Comparison of ENCODE assay signal across 20 cellular contexts in the genomic region with DNA sequence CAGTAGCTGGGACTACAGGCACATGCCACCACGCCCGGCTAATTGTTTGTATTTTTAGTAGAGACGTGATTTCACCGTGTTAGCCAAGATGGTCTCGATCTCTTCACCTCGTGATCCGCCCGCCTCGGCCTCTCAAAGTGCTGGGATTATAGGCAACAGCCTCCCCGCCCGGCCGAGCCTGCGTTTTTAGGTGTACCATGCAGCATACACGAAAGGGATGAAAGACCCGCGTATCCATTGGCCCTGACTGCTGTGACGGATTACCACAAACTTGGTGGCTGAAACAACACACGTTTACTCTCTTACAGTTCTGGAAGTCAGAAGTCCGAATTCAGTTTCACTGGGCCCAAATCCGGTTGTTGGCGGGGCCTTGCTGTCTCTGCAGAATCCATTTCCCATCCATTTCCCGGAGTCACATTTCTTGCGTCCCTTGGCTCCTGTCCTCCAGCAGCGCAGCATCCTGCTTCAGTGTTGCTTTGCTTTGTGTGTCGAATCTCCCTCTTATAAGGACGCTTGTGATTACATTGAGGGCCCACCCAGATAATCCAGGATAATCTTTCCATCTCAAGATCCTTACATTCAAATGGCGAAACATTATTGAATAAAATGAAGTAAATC. TPM values are rescaled to one million over a fixed set of nuclear protein-coding genes. Genes with fewer than 3 reads are reported as not detected.
A peak's percentile ranks its signal among the peaks of the same experiment; 100 is the strongest.
DNase-seq lines count a peak whose midpoint lies in the region; ATAC-seq, FAIRE-seq and TF ChIP-seq lines count a peak whose summit lies in the region.
"Had no signal": no experiment of that assay in that cellular context is flagged by ENCODE, and none has a peak within 500 bp of the region (broad histone marks: within the 10 kb centered on the region; RNA-seq: fewer than 3 reads in every experiment).

No MANE protein-coding gene starts in this region.

- H3K4me1 ChIP-seq in GM23338 (ENCODE audit: insufficient read depth) (no peaks in the 10 kb centered on the region), kidney (ENCODE audit: control insufficient read depth in 1 of 2, insufficient read depth in 1 of 2, low read depth in 1 of 2, low read length in 2 of 2) (peaks cover 0 to 3% of the 10 kb centered on the region in 2 donors)
- H3K4me1 ChIP-seq: A549 had no signal

- intact Hi-C loops in kidney (cut with DNase I) (no loop called here), sciatic nerve (cut with DNase I) (loop anchor here (5.0 kb wide), 1 partner anchor 82 kb away; no protein-coding TSS in a partner anchor)

- no peak overlapping the region for H3K27ac Mint-ChIP-seq in GM23338
- H3K27ac Mint-ChIP-seq: CD14-positive monocyte; CD8-positive, alpha-beta T cell; H9 had no signal

- H3K4me1 Mint-ChIP-seq in GM23338 = peaks cover 4% of the 10 kb centered on the region; the same call in 1 of the 3 replicates

- no peaks in the 10 kb centered on the region for H3K9me2 ChIP-seq in GM23338 (ENCODE audit: insufficient read depth)

- no peak overlapping the region for H3K4me2 ChIP-seq in GM23338
- H3K4me2 ChIP-seq: A549 had no signal

- H4K20me1 ChIP-seq in GM23338 (replicated peaks; ENCODE audit: insufficient read depth) = no peaks in the 10 kb centered on the region

- H3K9me3 Mint-ChIP-seq in GM23338 = peaks cover 9% of the 10 kb centered on the region; the same call in 2 of the 3 replicates
- H3K9me3 Mint-ChIP-seq: CD14-positive monocyte; CD8-positive, alpha-beta T cell had no signal

- peaks cover 19% of the 10 kb centered on the region for H3K27me3 ChIP-seq in GM23338 (ENCODE audit: insufficient read depth)

- ATAC-seq in GM23338 (no peak), sciatic nerve (no peak), HG03175 (IDR thresholded peaks at IDR 0.05; ENCODE audit: unreplicated experiment) (no peak)
- ATAC-seq: A549; CD8-positive, alpha-beta T cell; HepG2 had no signal

- no peak overlapping the region for H3K9ac ChIP-seq in kidney (ENCODE audit: low read length in 2 of 2)
- H3K9ac ChIP-seq: GM23248 had no signal

- no peaks in the 10 kb centered on the region for H3K9me3 ChIP-seq in kidney (ENCODE audit: control insufficient read depth in 1 of 2, low read length in 2 of 2)
- H3K9me3 ChIP-seq: A549 had no signal

- H3K27ac ChIP-seq in GM23338 (ENCODE audit: low read depth) (no peak overlapping the region), kidney (ENCODE audit: low read depth in 2 of 2, low read length in 2 of 2) (no peak overlapping the region)
- H3K27ac ChIP-seq: A549, GM23248 had no signal

- peaks cover 17% of the 10 kb centered on the region for H3K27me3 Mint-ChIP-seq in GM23338 (ENCODE audit: insufficient read depth, low read depth, poor library complexity)

- peak overlapping the region; percentile 56; the same call in 1 of the 2 replicates for H2AFZ ChIP-seq in GM23338
- H2AFZ ChIP-seq: GM23248 had no signal

- no peaks in the 10 kb centered on the region for H3F3A ChIP-seq in GM23338 (replicated peaks; ENCODE audit: low read depth)

- H3K36me3 ChIP-seq in GM23338 (ENCODE audit: insufficient read depth) (no peaks in the 10 kb centered on the region), kidney (ENCODE audit: control insufficient read depth in 1 of 2, insufficient read depth in 2 of 2, low read length in 2 of 2) (no peaks in the 10 kb centered on the region)

- H3K79me2 ChIP-seq in GM23338 (replicated peaks; ENCODE audit: insufficient read depth) = no peaks in the 10 kb centered on the region

- no peak for TF ChIP-seq CTCF in D721Med (IDR thresholded peaks at IDR 0.05; ENCODE audit: insufficient read depth, missing control alignments)
- no peak for TF ChIP-seq CTCF in GM23338 (conservative IDR thresholded peaks at IDR 0.05; ENCODE audit: low read depth in 2 of 2)
- TF ChIP-seq CTCF in kidney (IDR thresholded peaks at IDR 0.05; ENCODE audit: borderline replicate concordance, extremely low read depth, insufficient read depth) = no peak

- no peak overlapping the region for H3K4me3 ChIP-seq in GM23338
- H3K4me3 ChIP-seq in kidney (ENCODE audit: low read length in 2 of 2) = no peak overlapping the region
- H3K4me3 ChIP-seq: A549, GM23248 had no signal

- FAIRE-seq in D721Med (lab: Jason Lieb, UNC) = peak; percentile 88
- no peak for FAIRE-seq in kidney (lab: Jason Lieb, UNC)
- FAIRE-seq: A549, GM12892, HepG2, HTR-8/SVneo had no signal

- DNase-seq in D721Med (ENCODE audit: insufficient read length, low spot score) = no peak
- DNase-seq in GM23338 (ENCODE audit: low spot score) = no peak
- DNase-seq in kidney = peak; percentile 39
- peak; percentile 56 for DNase-seq in sciatic nerve (ENCODE audit: low spot score)
- no peak for DNase-seq in kidney tubule cell (ENCODE audit: low spot score)
- DNase-seq in activated CD4-positive, CD25-positive, alpha-beta regulatory T cell treated with anti-CD3 and anti-CD28 coated beads, Interleukin-2, amount 50 U/mL, for 72 hours = no peak
- DNase-seq: CD8-positive, alpha-beta T cell; COR-L47; DND-41; GDM1; GM23248; H9 had no signal

- H3K36me3 Mint-ChIP-seq in GM23338 (ENCODE audit: low read depth) = no peaks in the 10 kb centered on the region; the same call in 2 of the 3 replicates
- H3K36me3 Mint-ChIP-seq: CD14-positive monocyte; CD8-positive, alpha-beta T cell had no signal

- H3K4me3 Mint-ChIP-seq in GM23338 = no peak overlapping the region
- H3K4me3 Mint-ChIP-seq: CD14-positive monocyte; CD8-positive, alpha-beta T cell; H9 had no signal

TF ChIP-seq in GM23338, 12 proteins besides CTCF, POLR2A, EP300 and RAD21 (continues in another document):
- TF ChIP-seq EZH2 (IDR thresholded peaks at IDR 0.05; ENCODE audit: low read depth, unreplicated experiment) (no peak), NANOG (IDR thresholded peaks at IDR 0.05; ENCODE audit: borderline replicate concordance) (no peak), ZNF114 (CRISPR knock-in tag; IDR thresholded peaks at IDR 0.05) (no peak), CREB1 (CRISPR knock-in tag; IDR thresholded peaks at IDR 0.05; ENCODE audit: low read depth) (no peak), JUNB (IDR thresholded peaks at IDR 0.05; ENCODE audit: unreplicated experiment) (no peak), POLR2AphosphoS5 (IDR thresholded peaks at IDR 0.05; ENCODE audit: low read depth) (no peak), EZH2phosphoT487 (IDR thresholded peaks at IDR 0.05; ENCODE audit: unreplicated experiment) (no peak), REST (IDR thresholded peaks at IDR 0.05; ENCODE audit: unreplicated experiment) (no peak)
- TF ChIP-seq, protein P1, sequence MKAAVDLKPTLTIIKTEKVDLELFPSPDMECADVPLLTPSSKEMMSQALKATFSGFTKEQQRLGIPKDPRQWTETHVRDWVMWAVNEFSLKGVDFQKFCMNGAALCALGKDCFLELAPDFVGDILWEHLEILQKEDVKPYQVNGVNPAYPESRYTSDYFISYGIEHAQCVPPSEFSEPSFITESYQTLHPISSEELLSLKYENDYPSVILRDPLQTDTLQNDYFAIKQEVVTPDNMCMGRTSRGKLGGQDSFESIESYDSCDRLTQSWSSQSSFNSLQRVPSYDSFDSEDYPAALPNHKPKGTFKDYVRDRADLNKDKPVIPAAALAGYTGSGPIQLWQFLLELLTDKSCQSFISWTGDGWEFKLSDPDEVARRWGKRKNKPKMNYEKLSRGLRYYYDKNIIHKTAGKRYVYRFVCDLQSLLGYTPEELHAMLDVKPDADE (IDR thresholded peaks at IDR 0.05) = no peak

RNA-seq across cellular contexts. Expression of gene GUCY2D, which starts 8.3 kb away (rescaled TPM):
- total RNA-seq in GM23338 (2014; rRNA removed; shearing (Covaris generic)) = 0.07 TPM in 1 of 2 replicates, not detected in the other
- polyA plus RNA-seq in GM23338 (2016; fragmentation: Nextera tagmentation; extraction: Ambion mirVana) = 0.08 and 0.96 TPM in 2 replicates
- total RNA-seq in kidney = 0.19 TPM
- polyA plus RNA-seq in kidney (ENCODE audit: insufficient read depth, low read depth, low replicate concordance) = 0.24 TPM
- not detected for total RNA-seq in sciatic nerve
- total RNA-seq: CD8-positive, alpha-beta T cell; HepG2 had no signal
- polyA plus RNA-seq: AG04450, GM23248, HepG2 had no signal

RNA-seq across cellular contexts. Expression of gene ALOX15B, which starts 44.8 kb away (rescaled TPM):
- 0.39 and 0.45 TPM in 2 replicates for total RNA-seq in GM23338 (2014; rRNA removed; shearing (Covaris generic))
- polyA plus RNA-seq in GM23338 (2016; fragmentation: Nextera tagmentation; extraction: Ambion mirVana) = 0.33 and 0.42 TPM in 2 replicates
- total RNA-seq in kidney = 8.0 TPM
- polyA plus RNA-seq in kidney (ENCODE audit: insufficient read depth, low read depth, low replicate concordance) = 0.15 TPM
- not detected for total RNA-seq in sciatic nerve
- total RNA-seq: CD8-positive, alpha-beta T cell; GM23248; H9; HepG2 had no signal
- polyA plus RNA-seq: A549, AG04450, BJ, GM23248, HepG2 had no signal

Comparison
In these comparisons a context has a peak if more than half of its experiments do, and no peak if none do; other contexts are left out.
1. DNase-seq: peak in kidney (single experiment) and sciatic nerve (single experiment); none in D721Med (single experiment), GM23338 (single experiment), kidney tubule cell (single experiment) and activated CD4-positive, CD25-positive, alpha-beta regulatory T cell treated with anti-CD3 and anti-CD28 coated beads, Interleukin-2, amount 50 U/mL, for 72 hours (single experiment).